19 cellular contexts compared by ENCODE assay signal in genomic region chr14:94114589-94115067, GRCh38.
DNase-seq lines count a peak whose midpoint lies in the region; ATAC-seq and TF ChIP-seq lines count a peak whose summit lies in the region.
"Had no signal": no experiment of that assay in that cellular context is flagged by ENCODE, and none has a peak within 500 bp of the region (broad histone marks: within the 10 kb centered on the region; RNA-seq: fewer than 3 reads in every experiment).

No MANE protein-coding gene starts in this region.

- H3K9ac ChIP-seq in mucosa of rectum (ENCODE audit: low read depth in 1 of 2, low read length in 2 of 2) (peak overlapping the region in 1 of 2 donors; percentile 8), stomach smooth muscle (ENCODE audit: low read length in 2 of 2) (no peak overlapping the region)

- intact Hi-C loops in posterior cingulate gyrus (cut with DNase I) = no loop called here

- no peak overlapping the region for H3K4me3 Mint-ChIP-seq in stimulated activated memory B cell treated with anti-CD40 and anti-IgM and Interleukin-4, amounts not matched to agents 10 μg/mL and 1 μg/mL and 100 μg/mL, for 72 hours
- H3K4me3 Mint-ChIP-seq: activated T-helper 1 cell treated with anti-CD3 and anti-CD28 coated beads, Interleukin-12 subunit alpha, Interleukin-12 subunit beta, Interleukin-2, Interleukin-4 antibody, amounts not matched to agents 30 ng/mL and 10 ng/mL and 1 ng/mL, durations not matched to agents 14 hours and 24 hours and 36 hours; neural crest cell had no signal

- H3K4me1 Mint-ChIP-seq in stimulated activated memory B cell treated with anti-CD40 and anti-IgM and Interleukin-4, amounts not matched to agents 10 μg/mL and 1 μg/mL and 100 μg/mL, for 72 hours = no peaks in the 10 kb centered on the region

- no peak for TF ChIP-seq CTCF in RWPE2 (IDR thresholded peaks at IDR 0.05; ENCODE audit: poor library complexity, severe bottlenecking)

- H3K9me3 Mint-ChIP-seq in stimulated activated memory B cell treated with anti-CD40 and anti-IgM and Interleukin-4, amounts not matched to agents 10 μg/mL and 1 μg/mL and 100 μg/mL, for 72 hours = peaks cover 3% of the 10 kb centered on the region
- H3K9me3 Mint-ChIP-seq: neural crest cell had no signal

- H3K27ac ChIP-seq in RWPE2 (ENCODE audit: poor library complexity, severe bottlenecking) (no peak overlapping the region), mucosa of rectum (ENCODE audit: low read depth in 2 of 2, low read length in 2 of 2) (peak overlapping the region; percentile 32 to 52), stomach smooth muscle (ENCODE audit: low read length) (peak overlapping the region; percentile 11)
- H3K27ac ChIP-seq: foreskin keratinocyte had no signal

- H3K9me3 ChIP-seq in RWPE2 (ENCODE audit: severe bottlenecking) = no peaks in the 10 kb centered on the region
- H3K9me3 ChIP-seq in mucosa of rectum (ENCODE audit: control insufficient read depth in 2 of 2, low read length in 2 of 2) = peaks cover 2 to 5% of the 10 kb centered on the region in 2 donors
- H3K9me3 ChIP-seq in stomach smooth muscle (ENCODE audit: control insufficient read depth in 2 of 2, low read length in 2 of 2) = peaks cover 4% of the 10 kb centered on the region in 2 donors
- H3K9me3 ChIP-seq: MG63 had no signal

- H3K27me3 ChIP-seq in RWPE2 (ENCODE audit: insufficient read depth, poor library complexity, severe bottlenecking) (no peaks in the 10 kb centered on the region), mucosa of rectum (ENCODE audit: control insufficient read depth in 2 of 2, insufficient read depth in 2 of 2, low read length in 2 of 2) (no peaks in the 10 kb centered on the region), stomach smooth muscle (ENCODE audit: control insufficient read depth in 1 of 2, insufficient read depth in 2 of 2, low read length in 2 of 2) (peaks cover 2 to 4% of the 10 kb centered on the region in 2 donors)
- H3K27me3 ChIP-seq: MG63 had no signal

- ATAC-seq in RWPE2 (ENCODE audit: low read depth) = no peak
- no peak for ATAC-seq in stimulated activated memory B cell treated with anti-CD40 and anti-IgM and Interleukin-4, amounts not matched to agents 10 μg/mL and 1 μg/mL and 100 μg/mL, for 72 hours
- ATAC-seq: foreskin keratinocyte, GM12878 had no signal

- peaks cover 7% of the 10 kb centered on the region for H3K4me1 ChIP-seq in RWPE2 (ENCODE audit: insufficient read depth, poor library complexity, severe bottlenecking)
- peaks cover 23 to 40% of the 10 kb centered on the region in 2 donors for H3K4me1 ChIP-seq in mucosa of rectum (ENCODE audit: control insufficient read depth in 2 of 2, insufficient read depth in 2 of 2, low read length in 2 of 2)
- H3K4me1 ChIP-seq in stomach smooth muscle (ENCODE audit: control insufficient read depth, insufficient read depth, low read length) = peaks cover 15% of the 10 kb centered on the region

- H3K36me3 Mint-ChIP-seq in stimulated activated memory B cell treated with anti-CD40 and anti-IgM and Interleukin-4, amounts not matched to agents 10 μg/mL and 1 μg/mL and 100 μg/mL, for 72 hours = no peaks in the 10 kb centered on the region

- H3K27ac Mint-ChIP-seq in stimulated activated memory B cell treated with anti-CD40 and anti-IgM and Interleukin-4, amounts not matched to agents 10 μg/mL and 1 μg/mL and 100 μg/mL, for 72 hours = no peak overlapping the region
- H3K27ac Mint-ChIP-seq: activated T-helper 1 cell treated with anti-CD3 and anti-CD28 coated beads, Interleukin-12 subunit alpha, Interleukin-12 subunit beta, Interleukin-2, Interleukin-4 antibody, amounts not matched to agents 30 ng/mL and 10 ng/mL and 1 ng/mL, durations not matched to agents 14 hours and 24 hours and 36 hours had no signal

- H3K27me3 Mint-ChIP-seq in stimulated activated memory B cell treated with anti-CD40 and anti-IgM and Interleukin-4, amounts not matched to agents 10 μg/mL and 1 μg/mL and 100 μg/mL, for 72 hours = peaks cover 68% of the 10 kb centered on the region

- H3K4me3 ChIP-seq in RWPE2 (ENCODE audit: severe bottlenecking) = no peak overlapping the region
- no peak overlapping the region for H3K4me3 ChIP-seq in mucosa of rectum (ENCODE audit: low read length in 2 of 2)
- H3K4me3 ChIP-seq in stomach smooth muscle (ENCODE audit: low read length in 2 of 2) = no peak overlapping the region
- H3K4me3 ChIP-seq: GM12878, MG63 had no signal

- peak; percentile 49 for DNase-seq in RWPE2 (ENCODE audit: low spot score)
- DNase-seq in ecto neural progenitor cell (ENCODE audit: low spot score) = peak; percentile 27
- no peak for DNase-seq in NCI-H69 (lab: John Stamatoyannopoulos, UW)
- no peak for DNase-seq in NCI-H446 treated with DMSO at 0.1 percent for 48 hours (lab: John Stamatoyannopoulos, UW)
- DNase-seq in posterior cingulate gyrus = no peak
- DNase-seq: Calu3; cerebellar nuclear complex; foreskin keratinocyte; GDM1; MG63; NCI-H226; retina; stimulated activated CD4-positive, alpha-beta T cell treated with anti-CD3 and anti-CD28 coated beads, Interleukin-2, amount 100 ng/mL, for 24 hours had no signal

- H3K36me3 ChIP-seq in RWPE2 (ENCODE audit: low read depth) (no peaks in the 10 kb centered on the region), mucosa of rectum (ENCODE audit: control insufficient read depth in 2 of 2, insufficient read depth in 2 of 2, low read length in 2 of 2) (no peaks in the 10 kb centered on the region), stomach smooth muscle (ENCODE audit: control insufficient read depth in 2 of 2, insufficient read depth in 2 of 2, low read length in 2 of 2) (no peaks in the 10 kb centered on the region)
- H3K36me3 ChIP-seq: MG63 had no signal

Comparison
In these comparisons a context has a peak if more than half of its experiments do, and no peak if none do; other contexts are left out.
1. DNase-seq: peak in RWPE2 (single experiment) and ecto neural progenitor cell (single experiment); none in NCI-H69 (single experiment), NCI-H446 treated with DMSO at 0.1 percent for 48 hours (single experiment) and posterior cingulate gyrus (0 of 10).